1 cellular context compared by ENCODE assay signal in the genomic region with DNA sequence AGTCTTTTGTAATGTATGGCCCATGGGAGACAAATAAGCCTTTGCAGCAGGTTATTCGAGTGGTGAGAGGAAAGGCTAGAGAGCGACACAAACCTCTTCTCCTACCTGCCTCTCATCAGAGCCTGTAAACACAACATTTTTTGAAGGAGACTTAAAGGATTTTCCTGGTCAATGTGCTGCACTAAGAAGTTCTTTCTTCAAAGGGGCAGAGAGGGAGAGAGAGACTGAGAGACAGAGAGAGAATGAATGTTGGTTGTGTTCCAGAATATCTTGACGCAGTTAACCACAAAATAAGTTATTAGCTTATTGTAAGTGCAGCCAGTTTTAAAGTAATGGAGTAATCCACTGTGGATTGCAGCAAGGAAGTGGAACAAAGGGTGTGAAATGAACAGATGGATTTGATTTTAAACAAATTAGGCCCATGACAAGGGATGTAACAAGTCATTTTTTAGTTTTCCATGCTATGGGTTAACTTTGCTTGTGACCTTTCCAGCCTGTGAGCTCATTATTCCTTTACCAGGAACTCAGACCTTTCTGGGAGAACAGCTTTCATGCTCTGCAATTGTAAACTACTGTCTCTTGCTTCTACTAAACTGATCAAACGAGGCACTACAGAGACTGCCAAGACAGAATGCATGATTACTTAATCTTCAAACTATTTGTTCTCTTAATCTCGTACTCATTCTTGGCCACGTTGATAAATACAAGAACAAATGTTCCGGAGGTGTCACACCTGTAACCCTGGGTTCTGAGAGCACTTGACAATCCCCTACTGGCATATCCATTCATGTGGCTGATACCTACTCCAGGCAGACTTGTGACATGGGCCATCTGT.
TF ChIP-seq lines count a peak whose summit lies in the region.

No MANE protein-coding gene starts in this region.

TF ChIP-seq in H1, 55 proteins besides CTCF, POLR2A, EP300 and RAD21 (continued from another document):
- TF ChIP-seq BCL11A (IDR thresholded peaks at IDR 0.05; ENCODE audit: low read depth in 2 of 2, low read length in 2 of 2): no peak
- TF ChIP-seq, protein P1, sequence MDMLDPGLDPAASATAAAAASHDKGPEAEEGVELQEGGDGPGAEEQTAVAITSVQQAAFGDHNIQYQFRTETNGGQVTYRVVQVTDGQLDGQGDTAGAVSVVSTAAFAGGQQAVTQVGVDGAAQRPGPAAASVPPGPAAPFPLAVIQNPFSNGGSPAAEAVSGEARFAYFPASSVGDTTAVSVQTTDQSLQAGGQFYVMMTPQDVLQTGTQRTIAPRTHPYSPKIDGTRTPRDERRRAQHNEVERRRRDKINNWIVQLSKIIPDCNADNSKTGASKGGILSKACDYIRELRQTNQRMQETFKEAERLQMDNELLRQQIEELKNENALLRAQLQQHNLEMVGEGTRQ (IDR thresholded peaks at IDR 0.05; ENCODE audit: low read length): no peak
